8 cellular contexts compared by ENCODE assay signal in genomic region chrX:154136627-154137161, GRCh38.
DNase-seq lines count a peak whose midpoint lies in the region; ATAC-seq lines count a peak whose summit lies in the region.

No MANE protein-coding gene starts in this region.

- DNase-seq in SIG-M5 treated with dmso at 0.1 percent for 504 hours (lab: John Stamatoyannopoulos, UW; ENCODE audit: unreplicated experiment) = peak; percentile 18
- DNase-seq in SIG-M5 (lab: John Stamatoyannopoulos, UW) = no peak
- peak; percentile 55 for DNase-seq in NCI-H2227 treated with DMSO at 0.1 percent for 48 hours (lab: John Stamatoyannopoulos, UW)
- DNase-seq in activated CD4-positive, alpha-beta T cell treated with anti-CD3 and anti-CD28 coated beads, Interleukin-2, amount 50 U/mL, for 48 hours = peak; percentile 65 to 73
- DNase-seq in effector CD8-positive, alpha-beta T cell (lab: John Stamatoyannopoulos, UW) = peak; percentile 65
- peak; percentile 8 for DNase-seq in midbrain (lab: John Stamatoyannopoulos, UW)
- DNase-seq in stimulated activated CD8-positive, alpha-beta memory T cell treated with anti-CD3 and anti-CD28 coated beads, Interleukin-2, amount 100 ng/mL, for 1 hour (ENCODE audit: low read depth in 2 of 2) = peak; percentile 37 to 43

- ATAC-seq in HG03571 (IDR thresholded peaks at IDR 0.05; ENCODE audit: unreplicated experiment) = no peak
